Comparison of ENCODE assay signal across 1 cellular context in genomic region chr10:13102002-13102794, GRCh38.
TF ChIP-seq lines count a peak whose summit lies in the region.

No MANE protein-coding gene starts in this region.

TF ChIP-seq in HepG2, 621 proteins besides CTCF, POLR2A, EP300 and RAD21 (continued from another document and continues in another):
- TF ChIP-seq THAP9 (CRISPR knock-in tag; IDR thresholded peaks at IDR 0.05; ENCODE audit: borderline replicate concordance), result no peak
- no peak for TF ChIP-seq ZSCAN30 (CRISPR knock-in tag; IDR thresholded peaks at IDR 0.05)
- TF ChIP-seq PBX3 (CRISPR knock-in tag; IDR thresholded peaks at IDR 0.05; ENCODE audit: borderline replicate concordance), result no peak
- no peak for TF ChIP-seq ZNF709 (CRISPR knock-in tag; IDR thresholded peaks at IDR 0.05)
- no peak for TF ChIP-seq ATF2 (CRISPR knock-in tag; IDR thresholded peaks at IDR 0.05)
- no peak; the same call in 1 of the 2 replicates for TF ChIP-seq ZNF782 (CRISPR knock-in tag; IDR thresholded peaks at IDR 0.05; ENCODE audit: borderline replicate concordance)
- TF ChIP-seq YEATS2 (CRISPR knock-in tag; IDR thresholded peaks at IDR 0.05; ENCODE audit: borderline replicate concordance), result no peak
- no peak for TF ChIP-seq STAG1 (CRISPR knock-in tag; IDR thresholded peaks at IDR 0.05)
- TF ChIP-seq GZF1 (CRISPR knock-in tag; IDR thresholded peaks at IDR 0.05), result no peak
- no peak for TF ChIP-seq CENPBD1 (CRISPR knock-in tag; IDR thresholded peaks at IDR 0.05; ENCODE audit: borderline replicate concordance, low read depth)
- no peak for TF ChIP-seq MLXIP (CRISPR knock-in tag; IDR thresholded peaks at IDR 0.05; ENCODE audit: borderline replicate concordance)
- no peak for TF ChIP-seq ETS1 (CRISPR knock-in tag; IDR thresholded peaks at IDR 0.05)
- TF ChIP-seq AKAP8 (CRISPR knock-in tag; IDR thresholded peaks at IDR 0.05), result no peak
- no peak for TF ChIP-seq XBP1 (CRISPR knock-in tag; IDR thresholded peaks at IDR 0.05)
- no peak for TF ChIP-seq TEF (CRISPR knock-in tag; IDR thresholded peaks at IDR 0.05)
- TF ChIP-seq NBN (conservative IDR thresholded peaks at IDR 0.05), result no peak
- TF ChIP-seq ZNF33A (CRISPR knock-in tag; IDR thresholded peaks at IDR 0.05; ENCODE audit: borderline replicate concordance), result no peak
- TF ChIP-seq ZNF350 (CRISPR knock-in tag; IDR thresholded peaks at IDR 0.05; ENCODE audit: borderline replicate concordance, low read depth), result 0 out of 2 replicates have a peak, but pooled peaks have one; percentile 34
- TF ChIP-seq RFXANK (CRISPR knock-in tag; IDR thresholded peaks at IDR 0.05), result no peak
- 0 out of 2 replicates have a peak, but pooled peaks have one; percentile 23 for TF ChIP-seq KDM2A (CRISPR knock-in tag; IDR thresholded peaks at IDR 0.05; ENCODE audit: borderline replicate concordance, low read depth)
- no peak for TF ChIP-seq SNAPC2 (CRISPR knock-in tag; IDR thresholded peaks at IDR 0.05)
- no peak for TF ChIP-seq ZKSCAN8 (CRISPR knock-in tag; IDR thresholded peaks at IDR 0.05; ENCODE audit: borderline replicate concordance)
- TF ChIP-seq SKIL (CRISPR knock-in tag; IDR thresholded peaks at IDR 0.05; ENCODE audit: borderline replicate concordance), result peak; percentile 69; the same call in 1 of the 2 replicates
- TF ChIP-seq MED8 (CRISPR knock-in tag; IDR thresholded peaks at IDR 0.05; ENCODE audit: insufficient replicate concordance), result no peak
- TF ChIP-seq RARA (CRISPR knock-in tag; IDR thresholded peaks at IDR 0.05), result peak; percentile 22; the same call in 1 of the 2 replicates
- no peak for TF ChIP-seq RBM39 (IDR thresholded peaks at IDR 0.05; ENCODE audit: low read depth, low read length, poor library complexity, severe bottlenecking)
- TF ChIP-seq ZBTB40 (IDR thresholded peaks at IDR 0.05), result no peak
- TF ChIP-seq ZBTB40 (CRISPR knock-in tag; IDR thresholded peaks at IDR 0.05), result no peak
- TF ChIP-seq MXI1 (IDR thresholded peaks at IDR 0.05; ENCODE audit: borderline replicate concordance, low read depth, low read length), result no peak
- TF ChIP-seq ZNF225 (CRISPR knock-in tag; IDR thresholded peaks at IDR 0.05), result no peak
- TF ChIP-seq ELF1 (CRISPR knock-in tag; IDR thresholded peaks at IDR 0.05), result no peak; the same call in 1 of the 2 replicates
- no peak for TF ChIP-seq IKZF4 (CRISPR knock-in tag; IDR thresholded peaks at IDR 0.05; ENCODE audit: borderline replicate concordance, low read depth, not compliant biosample characterization)
- no peak; the same call in 1 of the 2 replicates for TF ChIP-seq ZBTB26 (CRISPR knock-in tag; IDR thresholded peaks at IDR 0.05; ENCODE audit: borderline replicate concordance)
